Comparison of ENCODE assay signal across 13 cellular contexts in genomic region chr4:150986085-150986484, GRCh38. TPM values are rescaled to one million over a fixed set of nuclear protein-coding genes. Genes with fewer than 3 reads are reported as not detected.
DNase-seq lines count a peak whose midpoint lies in the region; ATAC-seq lines count a peak whose summit lies in the region.
"Had no signal": no experiment of that assay in that cellular context is flagged by ENCODE, and none has a peak within 500 bp of the region (broad histone marks: within the 10 kb centered on the region; RNA-seq: fewer than 3 reads in every experiment).

No MANE protein-coding gene starts in this region.

- peaks cover 8% of the 10 kb centered on the region for H3K4me1 Mint-ChIP-seq in activated CD4-positive, alpha-beta T cell treated with anti-CD3 and anti-CD28 coated beads, Interleukin-2, amount 10 ng/mL, durations not matched to agents 7 days and 5 days

- DNase-seq in activated CD4-positive, alpha-beta T cell treated with anti-CD3 and anti-CD28 coated beads for 24 hours (ENCODE audit: low read depth in 2 of 2), result peak; percentile 13 to 31
- DNase-seq in activated CD4-positive, alpha-beta T cell treated with anti-CD3 and anti-CD28 coated beads, Interleukin-2, amount 10 ng/mL, durations not matched to agents 7 days and 5 days, result no peak
- DNase-seq in stimulated activated CD4-positive, alpha-beta T cell treated with anti-CD3 and anti-CD28 coated beads, TNF-alpha, amount 100 ng/mL, for 48 hours (ENCODE audit: low read depth in 3 of 3), result peak; percentile 15 to 27 (median 24)
- DNase-seq in NCI-H345 (lab: John Stamatoyannopoulos, UW) (no peak), NCI-H1105 (lab: John Stamatoyannopoulos, UW) (no peak)
- DNase-seq: 8988T, H7, islet precursor cell, sigmoid colon had no signal

- H3K36me3 Mint-ChIP-seq in activated CD4-positive, alpha-beta T cell treated with anti-CD3 and anti-CD28 coated beads, Interleukin-2, amount 10 ng/mL, durations not matched to agents 7 days and 5 days (ENCODE audit: low read depth), result peaks cover 7% of the 10 kb centered on the region

- H3K27ac Mint-ChIP-seq in activated CD4-positive, alpha-beta T cell treated with anti-CD3 and anti-CD28 coated beads, Interleukin-2, amount 10 ng/mL, durations not matched to agents 7 days and 5 days, result no peak overlapping the region
- H3K27ac Mint-ChIP-seq: dendritic cell treated with granulocyte-macrophage colony-stimulating factor and Interleukin-4, amounts not matched to agents 40 ng/mL and 50 ng/mL, for 4 days had no signal

- no peak overlapping the region for H3K4me3 Mint-ChIP-seq in activated CD4-positive, alpha-beta T cell treated with anti-CD3 and anti-CD28 coated beads, Interleukin-2, amount 10 ng/mL, durations not matched to agents 7 days and 5 days
- H3K4me3 Mint-ChIP-seq: dendritic cell treated with granulocyte-macrophage colony-stimulating factor and Interleukin-4, amounts not matched to agents 40 ng/mL and 50 ng/mL, for 4 days had no signal

- POLR2A ChIA-PET in activated CD4-positive, alpha-beta T cell treated with anti-CD3 and anti-CD28 coated beads, Interleukin-2, amount 10 ng/mL, durations not matched to agents 7 days and 5 days (lab: Charles Lee), result no interaction called here

- peaks cover under 1% of the 10 kb centered on the region for H3K9me3 Mint-ChIP-seq in activated CD4-positive, alpha-beta T cell treated with anti-CD3 and anti-CD28 coated beads, Interleukin-2, amount 10 ng/mL, durations not matched to agents 7 days and 5 days

- CTCF ChIA-PET in activated CD4-positive, alpha-beta T cell treated with anti-CD3 and anti-CD28 coated beads, Interleukin-2, amount 10 ng/mL, durations not matched to agents 7 days and 5 days (lab: Charles Lee), result interaction anchor here (1.2 kb wide), 1 partner anchor 14 kb away, joined by 3 read pairs; no protein-coding TSS in a partner anchor

- H3K27me3 Mint-ChIP-seq in activated CD4-positive, alpha-beta T cell treated with anti-CD3 and anti-CD28 coated beads, Interleukin-2, amount 10 ng/mL, durations not matched to agents 7 days and 5 days, result no peaks in the 10 kb centered on the region
- H3K27me3 Mint-ChIP-seq: dendritic cell treated with granulocyte-macrophage colony-stimulating factor and Interleukin-4, amounts not matched to agents 40 ng/mL and 50 ng/mL, for 4 days had no signal

- peak; percentile 66 for ATAC-seq in GM21526 (IDR thresholded peaks at IDR 0.05; ENCODE audit: low FRiP score, unreplicated experiment)
- peak; percentile 52 for ATAC-seq in HG03469 (IDR thresholded peaks at IDR 0.05; ENCODE audit: unreplicated experiment)
- ATAC-seq in GM19455 (IDR thresholded peaks at IDR 0.05; ENCODE audit: unreplicated experiment), result no peak

RNA-seq across cellular contexts. Expression of gene LRBA, which starts 29.0 kb away (rescaled TPM):
- total RNA-seq in activated CD4-positive, alpha-beta T cell treated with anti-CD3 and anti-CD28 coated beads, Interleukin-2, amount 10 ng/mL, durations not matched to agents 7 days and 5 days, result 10 to 100 TPM; 44.7 to 49.6 TPM

Comparison
In these comparisons a context has a peak if more than half of its experiments do, and no peak if none do; other contexts are left out.
1. DNase-seq: peak in activated CD4-positive, alpha-beta T cell treated with anti-CD3 and anti-CD28 coated beads for 24 hours (2 of 2) and stimulated activated CD4-positive, alpha-beta T cell treated with anti-CD3 and anti-CD28 coated beads, TNF-alpha, amount 100 ng/mL, for 48 hours (3 of 3); none in activated CD4-positive, alpha-beta T cell treated with anti-CD3 and anti-CD28 coated beads, Interleukin-2, amount 10 ng/mL, durations not matched to agents 7 days and 5 days (single experiment), NCI-H345 (single experiment) and NCI-H1105 (single experiment).